ENCODE assay signal across 9 cellular contexts in genomic region chr2:64727843-64728463, GRCh38.
DNase-seq lines count a peak whose midpoint lies in the region; ATAC-seq and TF ChIP-seq lines count a peak whose summit lies in the region.
"Had no signal": no experiment of that assay in that cellular context is flagged by ENCODE, and none has a peak within 500 bp of the region (broad histone marks: within the 10 kb centered on the region; RNA-seq: fewer than 3 reads in every experiment).

No MANE protein-coding gene starts in this region.

- no peak for ATAC-seq in central memory CD8-positive, alpha-beta T cell (replicated peaks; ENCODE audit: extremely low read depth, poor library complexity, severe bottlenecking)

- H3K9me3 ChIP-seq in Loucy (ENCODE audit: insufficient read depth, low read depth, low read length) (no peaks in the 10 kb centered on the region), spleen (no peaks in the 10 kb centered on the region)

- H3K4me1 Mint-ChIP-seq in T-helper 1 cell treated with Interleukin-12 subunit alpha and Interleukin-12 subunit beta and Interleukin-4 antibody, amounts not matched to agents 30 μg/mL and 1 μg/mL, for 36 hours (ENCODE audit: low read depth): peaks cover 52% of the 10 kb centered on the region
- peaks cover 43% of the 10 kb centered on the region for H3K4me1 Mint-ChIP-seq in central memory CD8-positive, alpha-beta T cell

- 59 to 71% (median 66%) methylated on average over 10 to 11 of the region's 11 CpGs for WGBS in spleen, 5 donors

- peaks cover 19% of the 10 kb centered on the region for H3K79me2 ChIP-seq in Loucy (ENCODE audit: insufficient read depth, low read length)

- H3K9ac ChIP-seq in Loucy (ENCODE audit: low read depth, low read length, poor library complexity, severe bottlenecking): peak overlapping the region; percentile 65

- no peaks in the 10 kb centered on the region for H3K36me3 ChIP-seq in Loucy (ENCODE audit: insufficient read depth, low read length)
- no peaks in the 10 kb centered on the region for H3K36me3 ChIP-seq in spleen

- H3K9me2 ChIP-seq in Loucy (replicated peaks; ENCODE audit: low read depth, low read length): no peaks in the 10 kb centered on the region

- DNase-seq in T-helper 1 cell (no peak), spleen (peak; percentile 76), dedifferentiated amniotic fluid mesenchymal stem cell (ENCODE audit: extremely low spot score) (no peak), NCI-H524 treated with DMSO at 0.1 percent for 48 hours (lab: John Stamatoyannopoulos, UW) (no peak), NCI-H1092 (lab: John Stamatoyannopoulos, UW) (no peak)
- DNase-seq in central memory CD8-positive, alpha-beta T cell (ENCODE audit: low spot score in 2 of 2): no peak
- DNase-seq: NCI-H1930 had no signal

- H2AFZ ChIP-seq in Loucy (ENCODE audit: low read length): peak overlapping the region; percentile 89; the same call in 1 of the 2 replicates

- no peak for TF ChIP-seq CTCF in Loucy (conservative IDR thresholded peaks at IDR 0.05; ENCODE audit: low read length)
- no peak for TF ChIP-seq CTCF in spleen (IDR thresholded peaks at IDR 0.05 in 8 of 11, conservative IDR thresholded peaks at IDR 0.05 in 3 of 11)

- H3K9me3 Mint-ChIP-seq in T-helper 1 cell treated with Interleukin-12 subunit alpha and Interleukin-12 subunit beta and Interleukin-4 antibody, amounts not matched to agents 30 μg/mL and 1 μg/mL, for 36 hours: no peaks in the 10 kb centered on the region
- no peaks in the 10 kb centered on the region for H3K9me3 Mint-ChIP-seq in central memory CD8-positive, alpha-beta T cell

- peak overlapping the region; percentile 85 for H3K27ac Mint-ChIP-seq in T-helper 1 cell treated with Interleukin-12 subunit alpha and Interleukin-12 subunit beta and Interleukin-4 antibody, amounts not matched to agents 30 μg/mL and 1 μg/mL, for 36 hours
- H3K27ac Mint-ChIP-seq in central memory CD8-positive, alpha-beta T cell (ENCODE audit: low read depth): peak overlapping the region; percentile 93

- peak overlapping the region; percentile 23 for H3K4me3 Mint-ChIP-seq in T-helper 1 cell treated with Interleukin-12 subunit alpha and Interleukin-12 subunit beta and Interleukin-4 antibody, amounts not matched to agents 30 μg/mL and 1 μg/mL, for 36 hours
- H3K4me3 Mint-ChIP-seq in central memory CD8-positive, alpha-beta T cell: peak overlapping the region; percentile 64

- peaks cover 56% of the 10 kb centered on the region for H3K4me1 ChIP-seq in Loucy (ENCODE audit: insufficient read depth, low read length, poor library complexity, severe bottlenecking)
- peaks cover 39 to 72% (median 58%) of the 10 kb centered on the region in 6 donors for H3K4me1 ChIP-seq in spleen

- H3K27me3 Mint-ChIP-seq in T-helper 1 cell treated with Interleukin-12 subunit alpha and Interleukin-12 subunit beta and Interleukin-4 antibody, amounts not matched to agents 30 μg/mL and 1 μg/mL, for 36 hours (ENCODE audit: low read depth): no peaks in the 10 kb centered on the region
- H3K27me3 Mint-ChIP-seq in central memory CD8-positive, alpha-beta T cell: no peaks in the 10 kb centered on the region

- peaks cover 4% of the 10 kb centered on the region for H3K36me3 Mint-ChIP-seq in T-helper 1 cell treated with Interleukin-12 subunit alpha and Interleukin-12 subunit beta and Interleukin-4 antibody, amounts not matched to agents 30 μg/mL and 1 μg/mL, for 36 hours (ENCODE audit: low read depth)
- H3K36me3 Mint-ChIP-seq in central memory CD8-positive, alpha-beta T cell (ENCODE audit: insufficient read depth): no peaks in the 10 kb centered on the region

- H4K20me1 ChIP-seq in Loucy (ENCODE audit: insufficient read depth, low read length, poor library complexity, severe bottlenecking): no peaks in the 10 kb centered on the region

- intact Hi-C loops in spleen (cut with DNase I; ENCODE audit: low total_unique reads): loop anchor here (10.0 kb wide), 1 partner anchor 53 kb away; no protein-coding TSS in a partner anchor

- peak overlapping the region; percentile 72 to 91 (median 86) for H3K27ac ChIP-seq in spleen

- H3K4me3 ChIP-seq in Loucy (ENCODE audit: low read length, poor library complexity, severe bottlenecking) (no peak overlapping the region), spleen (peak overlapping the region in 1 of 8 donors; percentile 30)

- no peaks in the 10 kb centered on the region for H3K27me3 ChIP-seq in Loucy (ENCODE audit: insufficient read depth, low read length, poor library complexity, severe bottlenecking)
- H3K27me3 ChIP-seq in spleen (replicated peaks in 1 of 7): no peaks in the 10 kb centered on the region

- no peak for TF ChIP-seq POLR2A in spleen (IDR thresholded peaks at IDR 0.05)

- peak overlapping the region; percentile 84 for H3K4me2 ChIP-seq in Loucy (ENCODE audit: low read depth, low read length, poor library complexity, severe bottlenecking)

- H3F3A ChIP-seq in Loucy (ENCODE audit: low read depth): no peaks in the 10 kb centered on the region
